Comparison of ENCODE assay signal across 10 cellular contexts in genomic region chr2:48979691-48980090, GRCh38.
A peak's percentile ranks its signal among the peaks of the same experiment; 100 is the strongest.
ATAC-seq and TF ChIP-seq lines count a peak whose summit lies in the region.
"Had no signal": no experiment of that assay in that cellular context is flagged by ENCODE, and none has a peak within 500 bp of the region (broad histone marks: within the 10 kb centered on the region; RNA-seq: fewer than 3 reads in every experiment).

No MANE protein-coding gene starts in this region.

- no peak overlapping the region for H3K27ac ChIP-seq in HEK293 (ENCODE audit: extremely low read depth, low read depth, low read length)
- H3K27ac ChIP-seq: 22Rv1; A549; BLaER1; BLaER1 treated with 17β-estradiol and CSF1 and Interleukin-3, amounts not matched to agents 10 nM and 100 nM; C4-2B had no signal

- CTCF ChIA-PET in HEK293 (lab: Yijun Ruan, JAX) = no interaction called here

- H3K4me3 ChIP-seq in HEK293 (ENCODE audit: low read depth, low read length) = no peak overlapping the region
- H3K4me3 ChIP-seq: A549; BLaER1; BLaER1 treated with 17β-estradiol and CSF1 and Interleukin-3, amounts not matched to agents 10 nM and 100 nM had no signal

- H3K9me3 ChIP-seq in HEK293 (ENCODE audit: control insufficient read depth, insufficient read depth, low read depth, low read length) = no peaks in the 10 kb centered on the region
- H3K9me3 ChIP-seq: A549; BE2C; BLaER1; BLaER1 treated with 17β-estradiol and CSF1 and Interleukin-3, amounts not matched to agents 10 nM and 100 nM; Caco-2 had no signal

- POLR2A ChIA-PET in HEK293 (lab: Yijun Ruan, JAX) = no interaction called here

- TF ChIP-seq CTCF in HEK293 (tag by site-specific recombination; IDR thresholded peaks at IDR 0.05) = no peak

- no peaks in the 10 kb centered on the region for H3K36me3 ChIP-seq in HEK293 (ENCODE audit: control insufficient read depth in 2 of 2, insufficient read depth in 1 of 2, low read length in 2 of 2)
- H3K36me3 ChIP-seq: BE2C; BLaER1; BLaER1 treated with 17β-estradiol and CSF1 and Interleukin-3, amounts not matched to agents 10 nM and 100 nM had no signal

- H3K4me1 ChIP-seq in HEK293 (ENCODE audit: control insufficient read depth, insufficient read depth, low read length) = no peaks in the 10 kb centered on the region
- H3K4me1 ChIP-seq: A549; BE2C; BLaER1; BLaER1 treated with 17β-estradiol and CSF1 and Interleukin-3, amounts not matched to agents 10 nM and 100 nM had no signal

- ATAC-seq in HG03175 (IDR thresholded peaks at IDR 0.05; ENCODE audit: unreplicated experiment) = no peak
- ATAC-seq: A549; CD8-positive, alpha-beta T cell had no signal

TF ChIP-seq in HEK293, 187 proteins besides CTCF, POLR2A, EP300 and RAD21:
- TF ChIP-seq ZBTB7A (tag by site-specific recombination; IDR thresholded peaks at IDR 0.05; ENCODE audit: low read depth) = no peak
- no peak for TF ChIP-seq ZBTB49 (tag by site-specific recombination; IDR thresholded peaks at IDR 0.05; ENCODE audit: low read depth)
- TF ChIP-seq ZNF223 (tag by site-specific recombination; IDR thresholded peaks at IDR 0.05) = no peak
- no peak for TF ChIP-seq PATZ1 (tag by site-specific recombination; IDR thresholded peaks at IDR 0.05)
- TF ChIP-seq ZFHX2 (tag by site-specific recombination; conservative IDR thresholded peaks at IDR 0.05) = peak; percentile 54
- no peak for TF ChIP-seq GLIS1 (tag by site-specific recombination; IDR thresholded peaks at IDR 0.05)
- no peak for TF ChIP-seq ZNF488 (tag by site-specific recombination; IDR thresholded peaks at IDR 0.05)
- no peak for TF ChIP-seq ZNF529 (tag by site-specific recombination; IDR thresholded peaks at IDR 0.05; ENCODE audit: insufficient replicate concordance)
- no peak for TF ChIP-seq ZNF530 (tag by site-specific recombination; IDR thresholded peaks at IDR 0.05; ENCODE audit: low read depth)
- TF ChIP-seq EGR2 (tag by site-specific recombination; IDR thresholded peaks at IDR 0.05; ENCODE audit: low read depth) = peak; percentile 77; the same call in 1 of the 2 replicates
- no peak for TF ChIP-seq SCRT2 (tag by site-specific recombination; IDR thresholded peaks at IDR 0.05)
